ENCODE assay signal across 23 cellular contexts in genomic region chr2:873027-873426, GRCh38.
"Had no signal": no experiment of that assay in that cellular context is flagged by ENCODE, and none has a peak within 500 bp of the region (broad histone marks: within the 10 kb centered on the region; RNA-seq: fewer than 3 reads in every experiment).

No MANE protein-coding gene starts in this region.

- H3K27ac Mint-ChIP-seq: memory B cell; natural killer cell; progenitor cell of endocrine pancreas; stimulated activated naive CD8-positive, alpha-beta T cell treated with anti-CD3 and anti-CD28 coated beads, Interleukin-15, amount 100 ng/mL, for 72 hours had no signal

- H3K4me3 Mint-ChIP-seq: memory B cell; natural killer cell; stimulated activated naive CD8-positive, alpha-beta T cell treated with anti-CD3 and anti-CD28 coated beads, Interleukin-15, amount 100 ng/mL, for 72 hours had no signal

- H3K4me3 ChIP-seq: colonic mucosa, gastrocnemius medialis, lung, pancreas, right lobe of liver, smooth muscle cell, testis, tibial nerve, upper lobe of left lung had no signal

- H3K4me1 ChIP-seq: colonic mucosa, gastrocnemius medialis, pancreas, right lobe of liver, testis, tibial nerve, upper lobe of left lung had no signal

- H3K9me3 ChIP-seq: colonic mucosa, gastrocnemius medialis, neutrophil, pancreas, right lobe of liver, testis, tibial nerve, upper lobe of left lung had no signal

- H3K27me3 ChIP-seq: colonic mucosa, neutrophil, pancreas, right lobe of liver, testis had no signal

- H3K27ac ChIP-seq: colonic mucosa, gastrocnemius medialis, neutrophil, pancreas, right lobe of liver, testis, tibial nerve, upper lobe of left lung had no signal

- H3K4me2 ChIP-seq: smooth muscle cell had no signal

- H3K36me3 Mint-ChIP-seq: memory B cell, natural killer cell had no signal

- ATAC-seq: esophagus mucosa; gastrocnemius medialis; natural killer cell; pancreas; right lobe of liver; stimulated activated naive CD8-positive, alpha-beta T cell treated with anti-CD3 and anti-CD28 coated beads, Interleukin-15, amount 100 ng/mL, for 72 hours had no signal

- H3K36me3 ChIP-seq: colonic mucosa, gastrocnemius medialis, neutrophil, pancreas, right lobe of liver, tibial nerve, upper lobe of left lung had no signal

- H3K9me3 Mint-ChIP-seq: memory B cell; natural killer cell; stimulated activated naive CD8-positive, alpha-beta T cell treated with anti-CD3 and anti-CD28 coated beads, Interleukin-15, amount 100 ng/mL, for 72 hours had no signal

- DNase-seq: colonic mucosa; dermis blood vessel endothelial cell; effector memory CD4-positive, alpha-beta T cell; foreskin fibroblast; gastrocnemius medialis; natural killer cell; pancreas; stimulated activated CD4-positive, alpha-beta T cell treated with anti-CD3 and anti-CD28 coated beads, Interleukin-12 subunit alpha, Interleukin-12 subunit beta, amount 100 ng/mL, for 4 hours; stimulated activated CD4-positive, alpha-beta T cell treated with anti-CD3 and anti-CD28 coated beads, Interleukin-1b, Interleukin-23, amount 100 ng/mL, for 48 hours; stimulated activated CD4-positive, alpha-beta T cell treated with anti-CD3 and anti-CD28 coated beads, Interleukin-4, amount 100 ng/mL, for 1 hour; stimulated activated CD8-positive, alpha-beta memory T cell treated with anti-CD3 and anti-CD28 coated beads, Interleukin-4, amount 100 ng/mL, for 48 hours; stimulated activated naive CD4-positive, alpha-beta T cell; stimulated activated naive CD8-positive, alpha-beta T cell treated with anti-CD3 and anti-CD28 coated beads, Interleukin-15, amount 100 ng/mL, for 72 hours; testis had no signal

- H3K4me1 Mint-ChIP-seq: memory B cell; natural killer cell; stimulated activated naive CD8-positive, alpha-beta T cell treated with anti-CD3 and anti-CD28 coated beads, Interleukin-15, amount 100 ng/mL, for 72 hours had no signal
